In the genomic region with DNA sequence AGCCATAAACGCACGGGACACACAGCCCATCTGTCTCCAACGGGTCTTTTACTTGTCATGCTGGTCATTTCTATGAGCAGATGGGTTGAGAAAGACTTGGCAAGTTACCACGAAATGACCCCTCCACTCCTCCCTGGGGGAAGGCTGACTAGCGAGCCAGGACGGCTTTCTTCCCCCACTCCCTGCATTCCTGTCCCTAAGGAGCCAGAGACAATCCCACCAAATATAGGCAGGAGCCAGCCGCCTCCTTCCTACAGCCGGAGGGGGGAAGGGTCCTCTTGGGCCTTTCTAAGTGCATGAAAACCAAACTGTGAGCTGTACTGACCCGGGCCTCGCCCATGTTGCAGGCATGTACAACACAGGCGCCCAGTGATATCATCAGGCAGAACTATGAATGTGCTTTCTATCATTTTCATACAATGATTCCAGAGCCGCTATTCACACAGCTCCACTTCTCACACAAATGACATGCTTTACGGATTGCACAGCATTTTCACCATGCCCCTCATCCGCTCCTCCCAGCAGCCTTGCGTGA, we compare ENCODE assay signal across 9 cellular contexts. TPM values are rescaled to one million over a fixed set of nuclear protein-coding genes. Genes with fewer than 3 reads are reported as not detected.
DNase-seq lines count a peak whose midpoint lies in the region; ATAC-seq and TF ChIP-seq lines count a peak whose summit lies in the region.
"Had no signal": no experiment of that assay in that cellular context is flagged by ENCODE, and none has a peak within 500 bp of the region (broad histone marks: within the 10 kb centered on the region; RNA-seq: fewer than 3 reads in every experiment).

No MANE protein-coding gene starts in this region.

- H3K27ac ChIP-seq in cardiac muscle cell (peak overlapping the region; percentile 99), prostate gland (peak overlapping the region; percentile 6 to 15)

- H3K36me3 Mint-ChIP-seq in WTC11, result no peaks in the 10 kb centered on the region

- no peaks in the 10 kb centered on the region for H3K27me3 ChIP-seq in cardiac muscle cell
- H3K27me3 ChIP-seq in prostate gland (replicated peaks; ENCODE audit: insufficient read depth), result no peaks in the 10 kb centered on the region

- H3K27ac Mint-ChIP-seq in WTC11, result peak overlapping the region; percentile 91

- peaks cover 34% of the 10 kb centered on the region for H3K4me1 ChIP-seq in cardiac muscle cell (ENCODE audit: low read depth)
- H3K4me1 ChIP-seq in prostate gland (replicated peaks), result no peaks in the 10 kb centered on the region

- CTCF ChIA-PET in WTC11 (lab: Charles Lee), result interaction anchor here (0.8 to 1.3 kb wide), 6 partner anchors 9 to 149 kb away, joined by 3 to 5 read pairs (median 3); partner anchors contain the start of gene AFAP1

- no peaks in the 10 kb centered on the region for H3K27me3 Mint-ChIP-seq in WTC11 (ENCODE audit: low read depth)

- DNase-seq in DMS 273 (lab: John Stamatoyannopoulos, UW; ENCODE audit: unreplicated experiment) (peak; percentile 69), WTC11 (ENCODE audit: low spot score) (peak; percentile 48), cardiac muscle cell (ENCODE audit: low read depth in 1 of 2, low spot score in 1 of 2) (peak; percentile 82 to 89), prostate gland (ENCODE audit: low spot score) (no peak), T-helper 1 cell (no peak), NCI-H146 (lab: John Stamatoyannopoulos, UW) (no peak)
- no peak for DNase-seq in stimulated activated naive CD4-positive, alpha-beta T cell (lab: John Stamatoyannopoulos, UW)
- DNase-seq: T-helper 9 cell had no signal

- TF ChIP-seq CTCF in WTC11 (IDR thresholded peaks at IDR 0.05), result no peak
- no peak for TF ChIP-seq CTCF in cardiac muscle cell (IDR thresholded peaks at IDR 0.05; ENCODE audit: low read depth, low read length)
- TF ChIP-seq CTCF in prostate gland (IDR thresholded peaks at IDR 0.05), result no peak

- TF ChIP-seq POLR2A in prostate gland (IDR thresholded peaks at IDR 0.05), result no peak

- POLR2A ChIA-PET in WTC11 (lab: Charles Lee), result interaction anchor here (0.9 kb wide), 1 partner anchor 14 kb away, joined by 3 read pairs; no protein-coding TSS in a partner anchor

- intact Hi-C loops in prostate gland (cut with DNase I), result no loop called here

- H3K9me3 ChIP-seq in cardiac muscle cell (ENCODE audit: low read depth), result no peaks in the 10 kb centered on the region
- H3K9me3 ChIP-seq in prostate gland, result no peaks in the 10 kb centered on the region

- peaks cover 67% of the 10 kb centered on the region for H3K4me1 Mint-ChIP-seq in WTC11

- WGBS in prostate gland, result 51% methylated on average over 15 of the region's 15 CpGs

- ATAC-seq in WTC11 (peak; percentile 90), GM19452 (IDR thresholded peaks at IDR 0.05; ENCODE audit: unreplicated experiment) (no peak)

- H3K4me3 Mint-ChIP-seq in WTC11, result peak overlapping the region; percentile 7; the same call in 1 of the 2 replicates

- no peaks in the 10 kb centered on the region for H3K36me3 ChIP-seq in cardiac muscle cell
- no peaks in the 10 kb centered on the region for H3K36me3 ChIP-seq in prostate gland

- H3K4me3 ChIP-seq in cardiac muscle cell (no peak overlapping the region), prostate gland (no peak overlapping the region)

- no peaks in the 10 kb centered on the region for H3K9me3 Mint-ChIP-seq in WTC11

TF ChIP-seq in WTC11, 78 proteins besides CTCF, POLR2A, EP300 and RAD21 (continues in another document):
- TF ChIP-seq ZNF232 (CRISPR knock-in tag; IDR thresholded peaks at IDR 0.05) (no peak), ZNF219 (CRISPR knock-in tag; IDR thresholded peaks at IDR 0.05; ENCODE audit: borderline replicate concordance) (no peak), MXD4 (CRISPR knock-in tag; IDR thresholded peaks at IDR 0.05; ENCODE audit: borderline replicate concordance) (no peak), ELF4 (CRISPR knock-in tag; IDR thresholded peaks at IDR 0.05; ENCODE audit: low read depth) (no peak), FOXK1 (CRISPR knock-in tag; IDR thresholded peaks at IDR 0.05) (no peak), OVOL2 (CRISPR knock-in tag; IDR thresholded peaks at IDR 0.05; ENCODE audit: borderline replicate concordance) (no peak), NFATC4 (CRISPR knock-in tag; IDR thresholded peaks at IDR 0.05) (no peak), NR1H2 (CRISPR knock-in tag; IDR thresholded peaks at IDR 0.05) (no peak), ZSCAN18 (CRISPR knock-in tag; IDR thresholded peaks at IDR 0.05) (no peak), GABPB1 (CRISPR knock-in tag; IDR thresholded peaks at IDR 0.05) (no peak), ZNF425 (CRISPR knock-in tag; conservative IDR thresholded peaks at IDR 0.05) (no peak)
- TF ChIP-seq, protein P1, sequence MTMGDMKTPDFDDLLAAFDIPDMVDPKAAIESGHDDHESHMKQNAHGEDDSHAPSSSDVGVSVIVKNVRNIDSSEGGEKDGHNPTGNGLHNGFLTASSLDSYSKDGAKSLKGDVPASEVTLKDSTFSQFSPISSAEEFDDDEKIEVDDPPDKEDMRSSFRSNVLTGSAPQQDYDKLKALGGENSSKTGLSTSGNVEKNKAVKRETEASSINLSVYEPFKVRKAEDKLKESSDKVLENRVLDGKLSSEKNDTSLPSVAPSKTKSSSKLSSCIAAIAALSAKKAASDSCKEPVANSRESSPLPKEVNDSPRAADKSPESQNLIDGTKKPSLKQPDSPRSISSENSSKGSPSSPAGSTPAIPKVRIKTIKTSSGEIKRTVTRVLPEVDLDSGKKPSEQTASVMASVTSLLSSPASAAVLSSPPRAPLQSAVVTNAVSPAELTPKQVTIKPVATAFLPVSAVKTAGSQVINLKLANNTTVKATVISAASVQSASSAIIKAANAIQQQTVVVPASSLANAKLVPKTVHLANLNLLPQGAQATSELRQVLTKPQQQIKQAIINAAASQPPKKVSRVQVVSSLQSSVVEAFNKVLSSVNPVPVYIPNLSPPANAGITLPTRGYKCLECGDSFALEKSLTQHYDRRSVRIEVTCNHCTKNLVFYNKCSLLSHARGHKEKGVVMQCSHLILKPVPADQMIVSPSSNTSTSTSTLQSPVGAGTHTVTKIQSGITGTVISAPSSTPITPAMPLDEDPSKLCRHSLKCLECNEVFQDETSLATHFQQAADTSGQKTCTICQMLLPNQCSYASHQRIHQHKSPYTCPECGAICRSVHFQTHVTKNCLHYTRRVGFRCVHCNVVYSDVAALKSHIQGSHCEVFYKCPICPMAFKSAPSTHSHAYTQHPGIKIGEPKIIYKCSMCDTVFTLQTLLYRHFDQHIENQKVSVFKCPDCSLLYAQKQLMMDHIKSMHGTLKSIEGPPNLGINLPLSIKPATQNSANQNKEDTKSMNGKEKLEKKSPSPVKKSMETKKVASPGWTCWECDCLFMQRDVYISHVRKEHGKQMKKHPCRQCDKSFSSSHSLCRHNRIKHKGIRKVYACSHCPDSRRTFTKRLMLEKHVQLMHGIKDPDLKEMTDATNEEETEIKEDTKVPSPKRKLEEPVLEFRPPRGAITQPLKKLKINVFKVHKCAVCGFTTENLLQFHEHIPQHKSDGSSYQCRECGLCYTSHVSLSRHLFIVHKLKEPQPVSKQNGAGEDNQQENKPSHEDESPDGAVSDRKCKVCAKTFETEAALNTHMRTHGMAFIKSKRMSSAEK (CRISPR knock-in tag; IDR thresholded peaks at IDR 0.05; ENCODE audit: borderline replicate concordance), result no peak

RNA-seq across cellular contexts. Expression of gene AFAP1, which starts 28.6 kb away (rescaled TPM):
- total RNA-seq in WTC11 (2021), result 17.6 to 23.6 TPM (median 18.0 TPM) in 3 replicates
- 16.3 and 31.9 TPM in 2 replicates for total RNA-seq in cardiac muscle cell
- 10.5 and 19.9 TPM in 2 replicates for polyA plus RNA-seq in cardiac muscle cell
- total RNA-seq in prostate gland, result 10 to 100 TPM; 17.5 to 19.8 TPM

Comparison
In these comparisons a context has a peak if more than half of its experiments do, and no peak if none do; other contexts are left out.
1. DNase-seq: peak in DMS 273 (single experiment), WTC11 (single experiment) and cardiac muscle cell (2 of 2); none in prostate gland (single experiment), T-helper 1 cell (0 of 5), NCI-H146 (single experiment) and stimulated activated naive CD4-positive, alpha-beta T cell (0 of 6).